In genomic region chr5:42995152-42995751, GRCh38 we compare ENCODE assay signal across 8 cellular contexts. TPM values are rescaled to one million over a fixed set of nuclear protein-coding genes. Genes with fewer than 3 reads are reported as not detected.
DNase-seq lines count a peak whose midpoint lies in the region; ATAC-seq and TF ChIP-seq lines count a peak whose summit lies in the region.

No MANE protein-coding gene starts in this region.

- H3K4me1 ChIP-seq in liver (ENCODE audit: control insufficient read depth in 4 of 4, insufficient read depth in 4 of 4, low read length in 3 of 4) = peaks cover 0 to 12% (median 4%) of the 10 kb centered on the region in 4 donors
- H3K4me1 ChIP-seq in transverse colon = peaks cover 0 to 35% (median 10%) of the 10 kb centered on the region in 4 donors

- H3K9me3 Mint-ChIP-seq in activated naive CD4-positive, alpha-beta T cell treated with anti-CD3 and anti-CD28 coated beads, Interleukin-2, amount 10 ng/mL, durations not matched to agents 7 days and 5 days = no peaks in the 10 kb centered on the region
- H3K9me3 Mint-ChIP-seq in activated naive CD8-positive, alpha-beta T cell treated with anti-CD3 and anti-CD28 coated beads, Interleukin-2, amount 10 ng/mL, durations not matched to agents 7 days and 5 days = no peaks in the 10 kb centered on the region

- peaks cover 0 to 39% (median 8%) of the 10 kb centered on the region in 4 donors for H3K9me3 ChIP-seq in liver (ENCODE audit: control insufficient read depth in 4 of 4, low read length in 3 of 4)
- no peaks in the 10 kb centered on the region for H3K9me3 ChIP-seq in transverse colon

- H3K27ac Mint-ChIP-seq in activated naive CD4-positive, alpha-beta T cell treated with anti-CD3 and anti-CD28 coated beads, Interleukin-2, amount 10 ng/mL, durations not matched to agents 7 days and 5 days = peak overlapping the region; percentile 99
- peak overlapping the region; percentile 98 for H3K27ac Mint-ChIP-seq in activated naive CD8-positive, alpha-beta T cell treated with anti-CD3 and anti-CD28 coated beads, Interleukin-2, amount 10 ng/mL, durations not matched to agents 7 days and 5 days

- no peak for TF ChIP-seq POLR2A in transverse colon (IDR thresholded peaks at IDR 0.05)

- TF ChIP-seq CTCF in liver (IDR thresholded peaks at IDR 0.05; ENCODE audit: low read depth, low read length, missing input control) (no peak), transverse colon (IDR thresholded peaks at IDR 0.05) (peak in 2 of 5 experiments; percentile 16 to 19)

- no peak overlapping the region for H3K4me3 ChIP-seq in liver (ENCODE audit: low read depth in 1 of 3, low read length in 3 of 3)
- H3K4me3 ChIP-seq in transverse colon = peak overlapping the region in 1 of 4 donors; percentile 81

- CTCF ChIA-PET in activated naive CD4-positive, alpha-beta T cell treated with anti-CD3 and anti-CD28 coated beads, Interleukin-2, amount 10 ng/mL, durations not matched to agents 7 days and 5 days (lab: Charles Lee) = interaction anchor here (0.8 to 5.4 kb wide), 7 partner anchors 13 to 107 kb away, joined by 3 to 74 read pairs (median 5); partner anchors contain the start of gene ANXA2R

- no peak for ATAC-seq in activated naive CD8-positive, alpha-beta T cell treated with anti-CD3 and anti-CD28 coated beads, Interleukin-2, amount 10 ng/mL, durations not matched to agents 7 days and 5 days (ENCODE audit: low read depth)
- no peak for ATAC-seq in GM21526 (IDR thresholded peaks at IDR 0.05; ENCODE audit: low FRiP score, unreplicated experiment)

- peak overlapping the region; percentile 97 for H3K4me3 Mint-ChIP-seq in activated naive CD4-positive, alpha-beta T cell treated with anti-CD3 and anti-CD28 coated beads, Interleukin-2, amount 10 ng/mL, durations not matched to agents 7 days and 5 days
- peak overlapping the region; percentile 98 for H3K4me3 Mint-ChIP-seq in activated naive CD8-positive, alpha-beta T cell treated with anti-CD3 and anti-CD28 coated beads, Interleukin-2, amount 10 ng/mL, durations not matched to agents 7 days and 5 days

- H3K36me3 ChIP-seq in liver (ENCODE audit: control insufficient read depth in 4 of 4, insufficient read depth in 3 of 4, low read depth in 1 of 4, low read length in 3 of 4) = no peaks in the 10 kb centered on the region
- no peaks in the 10 kb centered on the region for H3K36me3 ChIP-seq in transverse colon

- peaks cover 19% of the 10 kb centered on the region for H3K36me3 Mint-ChIP-seq in activated naive CD4-positive, alpha-beta T cell treated with anti-CD3 and anti-CD28 coated beads, Interleukin-2, amount 10 ng/mL, durations not matched to agents 7 days and 5 days
- H3K36me3 Mint-ChIP-seq in activated naive CD8-positive, alpha-beta T cell treated with anti-CD3 and anti-CD28 coated beads, Interleukin-2, amount 10 ng/mL, durations not matched to agents 7 days and 5 days = peaks cover 12% of the 10 kb centered on the region

- in situ Hi-C loops in transverse colon (cut with MboI; ENCODE audit: low pct_ligation_motif_present in 1 of 4, low pct_unique_long_range_greater_than_20kb in 1 of 4, low sequenced_read_pairs in 3 of 4) = loop anchor here in 2 of 4 donors (10.0 kb wide), 1 partner anchor 50 kb away; the partner anchor contains the start of gene ANXA2R (in 2 of the 2)

- TF ChIP-seq EP300 in transverse colon (IDR thresholded peaks at IDR 0.05; ENCODE audit: low read depth) = no peak

- peak overlapping the region; percentile 63 to 79 for H3K27ac ChIP-seq in liver (ENCODE audit: low read depth in 1 of 2, low read length in 2 of 2)
- peak overlapping the region; percentile 88 to 95 (median 92) for H3K27ac ChIP-seq in transverse colon

- POLR2A ChIA-PET in activated naive CD8-positive, alpha-beta T cell treated with anti-CD3 and anti-CD28 coated beads, Interleukin-2, amount 10 ng/mL, durations not matched to agents 7 days and 5 days (lab: Charles Lee) = interaction anchor here (0.8 to 12.5 kb wide), 9 partner anchors 9 to 608 kb away, joined by 3 to 503 read pairs (median 120); partner anchors contain the start of genes ANXA2R and NNT

- peaks cover 13% of the 10 kb centered on the region for H3K27me3 Mint-ChIP-seq in activated naive CD4-positive, alpha-beta T cell treated with anti-CD3 and anti-CD28 coated beads, Interleukin-2, amount 10 ng/mL, durations not matched to agents 7 days and 5 days
- H3K27me3 Mint-ChIP-seq in activated naive CD8-positive, alpha-beta T cell treated with anti-CD3 and anti-CD28 coated beads, Interleukin-2, amount 10 ng/mL, durations not matched to agents 7 days and 5 days = no peaks in the 10 kb centered on the region

- H3K4me1 Mint-ChIP-seq in activated naive CD4-positive, alpha-beta T cell treated with anti-CD3 and anti-CD28 coated beads, Interleukin-2, amount 10 ng/mL, durations not matched to agents 7 days and 5 days = peaks cover 26% of the 10 kb centered on the region
- peaks cover 23% of the 10 kb centered on the region for H3K4me1 Mint-ChIP-seq in activated naive CD8-positive, alpha-beta T cell treated with anti-CD3 and anti-CD28 coated beads, Interleukin-2, amount 10 ng/mL, durations not matched to agents 7 days and 5 days

- intact Hi-C loops in transverse colon (cut with DNase I; ENCODE audit: low total_unique reads) = no loop called here

- WGBS in liver = 11% methylated on average over 21 of the region's 21 CpGs
- WGBS in transverse colon (ENCODE audit: low coverage in 1 of 2), 2 donors = 11 to 28% methylated on average over 10 to 21 of the region's 21 CpGs

- H3K27me3 ChIP-seq in liver (ENCODE audit: control insufficient read depth in 4 of 4, insufficient read depth in 4 of 4, low read length in 3 of 4) (peaks cover 0 to 20% (median 11%) of the 10 kb centered on the region in 4 donors), transverse colon (peaks cover 100% of the 10 kb centered on the region)

- peak overlapping the region in 1 of 2 donors; percentile 9 for H3K9ac ChIP-seq in liver (ENCODE audit: low read depth in 1 of 2, low read length in 2 of 2)

- TF ChIP-seq RAD21 in liver (IDR thresholded peaks at IDR 0.05) = no peak

- DNase-seq in activated naive CD4-positive, alpha-beta T cell treated with anti-CD3 and anti-CD28 coated beads, Interleukin-2, amount 10 ng/mL, durations not matched to agents 7 days and 5 days = no peak
- no peak for DNase-seq in activated naive CD4-positive, alpha-beta T cell (lab: John Stamatoyannopoulos, UW)
- DNase-seq in activated naive CD8-positive, alpha-beta T cell treated with anti-CD3 and anti-CD28 coated beads, Interleukin-2, amount 10 ng/mL, durations not matched to agents 7 days and 5 days = no peak
- DNase-seq in transverse colon (no peak), SHP77 (lab: John Stamatoyannopoulos, UW) (no peak)
- DNase-seq in stimulated activated CD4-positive, alpha-beta T cell treated with anti-CD3 and anti-CD28 coated beads, Interleukin-4, amount 100 ng/mL, for 24 hours = no peak

TF ChIP-seq in liver, 16 proteins besides CTCF, POLR2A, EP300 and RAD21:
- TF ChIP-seq JUND (IDR thresholded peaks at IDR 0.05) (no peak), TAF1 (conservative IDR thresholded peaks at IDR 0.05) (no peak), SP1 (IDR thresholded peaks at IDR 0.05) (no peak), YY1 (IDR thresholded peaks at IDR 0.05) (no peak), GABPA (IDR thresholded peaks at IDR 0.05 in 1 of 2, conservative IDR thresholded peaks at IDR 0.05 in 1 of 2) (no peak), NR2F2 (IDR thresholded peaks at IDR 0.05) (peak; percentile 80), HNF4G (IDR thresholded peaks at IDR 0.05) (no peak)
- TF ChIP-seq, protein P1, sequence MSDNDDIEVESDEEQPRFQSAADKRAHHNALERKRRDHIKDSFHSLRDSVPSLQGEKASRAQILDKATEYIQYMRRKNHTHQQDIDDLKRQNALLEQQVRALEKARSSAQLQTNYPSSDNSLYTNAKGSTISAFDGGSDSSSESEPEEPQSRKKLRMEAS (IDR thresholded peaks at IDR 0.05) = no peak
- TF ChIP-seq, protein P2, sequence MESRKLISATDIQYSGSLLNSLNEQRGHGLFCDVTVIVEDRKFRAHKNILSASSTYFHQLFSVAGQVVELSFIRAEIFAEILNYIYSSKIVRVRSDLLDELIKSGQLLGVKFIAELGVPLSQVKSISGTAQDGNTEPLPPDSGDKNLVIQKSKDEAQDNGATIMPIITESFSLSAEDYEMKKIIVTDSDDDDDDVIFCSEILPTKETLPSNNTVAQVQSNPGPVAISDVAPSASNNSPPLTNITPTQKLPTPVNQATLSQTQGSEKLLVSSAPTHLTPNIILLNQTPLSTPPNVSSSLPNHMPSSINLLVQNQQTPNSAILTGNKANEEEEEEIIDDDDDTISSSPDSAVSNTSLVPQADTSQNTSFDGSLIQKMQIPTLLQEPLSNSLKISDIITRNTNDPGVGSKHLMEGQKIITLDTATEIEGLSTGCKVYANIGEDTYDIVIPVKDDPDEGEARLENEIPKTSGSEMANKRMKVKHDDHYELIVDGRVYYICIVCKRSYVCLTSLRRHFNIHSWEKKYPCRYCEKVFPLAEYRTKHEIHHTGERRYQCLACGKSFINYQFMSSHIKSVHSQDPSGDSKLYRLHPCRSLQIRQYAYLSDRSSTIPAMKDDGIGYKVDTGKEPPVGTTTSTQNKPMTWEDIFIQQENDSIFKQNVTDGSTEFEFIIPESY (IDR thresholded peaks at IDR 0.05) = no peak

RNA-seq across cellular contexts. Expression of gene ANXA2R, which starts 44.9 kb away (rescaled TPM):
- total RNA-seq in activated naive CD8-positive, alpha-beta T cell treated with anti-CD3 and anti-CD28 coated beads, Interleukin-2, amount 10 ng/mL, durations not matched to agents 7 days and 5 days = 10 to 100 TPM; 39.2 to 41.1 TPM
- 1 to 10 TPM in 1 of 2 donors, under 1 TPM in 1; 0.84 to 2.0 TPM for total RNA-seq in liver
- under 1 TPM; 0.49 to 0.58 TPM for polyA plus RNA-seq in liver
- total RNA-seq in transverse colon = 1 to 10 TPM in 2 of 4 donors, under 1 TPM in 2; 0.75 to 4.4 (median 2.0) TPM

Comparison
In these comparisons a context has a peak if more than half of its experiments do, and no peak if none do; other contexts are left out.
1. RNA of gene ANXA2R, which starts 44.9 kb away (total RNA-seq): 39.2 to 41.1 TPM in activated naive CD8-positive, alpha-beta T cell treated with anti-CD3 and anti-CD28 coated beads, Interleukin-2, amount 10 ng/mL, durations not matched to agents 7 days and 5 days; 0.75 to 4.4 TPM in transverse colon and 0.84 to 2.0 TPM in liver; every median in the first group is over 4 times any median in the second.